In the genomic region with DNA sequence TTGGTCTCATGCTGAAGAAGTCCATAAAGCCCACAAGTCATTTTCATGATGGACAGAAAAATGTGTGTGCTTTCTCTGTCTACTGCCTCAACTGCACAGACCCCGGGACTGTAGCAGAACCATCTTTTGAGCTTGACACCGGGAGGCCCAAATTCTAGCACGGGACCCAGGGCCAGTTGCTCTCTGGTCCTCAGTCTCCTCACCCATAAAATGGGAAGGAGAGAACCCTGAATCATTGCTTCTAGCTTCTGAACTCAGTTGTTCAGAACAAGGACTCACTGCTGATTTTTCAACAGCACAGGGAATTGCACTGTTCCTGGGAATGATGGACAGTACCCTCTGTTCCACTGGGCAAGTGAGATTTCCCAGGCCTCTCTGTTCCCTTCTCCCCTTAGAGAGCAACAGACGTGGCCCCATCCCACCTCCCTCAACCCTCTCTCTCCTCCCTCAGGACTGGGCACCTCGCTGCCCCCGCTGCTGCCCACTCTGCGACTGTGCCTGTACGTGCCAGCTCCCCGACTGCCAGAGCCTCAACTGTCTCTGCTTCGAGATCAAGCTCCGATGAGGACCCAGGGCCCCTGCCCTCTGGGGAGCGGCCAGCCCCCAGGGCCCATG, we compare ENCODE assay signal across 8 cellular contexts. TPM values are rescaled to one million over a fixed set of nuclear protein-coding genes. Genes with fewer than 3 reads are reported as not detected.
DNase-seq lines count a peak whose midpoint lies in the region; FAIRE-seq and TF ChIP-seq lines count a peak whose summit lies in the region.

No MANE protein-coding gene starts in this region.

- peaks cover 31% of the 10 kb centered on the region for H3K79me2 ChIP-seq in Karpas-422 (ENCODE audit: low read length)

- H3K27me3 ChIP-seq in BJ (ENCODE audit: control insufficient read depth, insufficient read depth, low read length) (no peaks in the 10 kb centered on the region), Karpas-422 (ENCODE audit: low read length) (no peaks in the 10 kb centered on the region)

- DNase-seq in BJ (ENCODE audit: low read depth) (no peak), Karpas-422 (no peak), choroid plexus epithelial cell (ENCODE audit: low read depth) (no peak), nephron progenitor cell (no peak), GM12891 (ENCODE audit: insufficient read length, low spot score) (no peak), occipital lobe (lab: John Stamatoyannopoulos, UW) (no peak), GM03348 (ENCODE audit: low spot score) (no peak), DMS153 (lab: John Stamatoyannopoulos, UW) (no peak)

- H3K4me3 ChIP-seq in BJ (ENCODE audit: low read depth, low read length) (peak overlapping the region; percentile 62; the same call in 1 of the 2 replicates), Karpas-422 (ENCODE audit: low read length) (peak overlapping the region; percentile 99), choroid plexus epithelial cell (ENCODE audit: low read depth, low read length) (peak overlapping the region; percentile 100)

- H2AFZ ChIP-seq in Karpas-422 (ENCODE audit: low read length): no peak overlapping the region; the same call in 1 of the 2 replicates

- POLR2A ChIA-PET in BJ (lab: Charles Lee): no interaction called here

- no peaks in the 10 kb centered on the region for H3K9me3 ChIP-seq in Karpas-422 (ENCODE audit: low read length)

- H3K36me3 ChIP-seq in BJ (ENCODE audit: control insufficient read depth, insufficient read depth, low read length): peaks cover 16% of the 10 kb centered on the region
- peaks cover 24% of the 10 kb centered on the region for H3K36me3 ChIP-seq in Karpas-422 (ENCODE audit: insufficient read depth, low read length)

- peak overlapping the region; percentile 95 for H3K27ac ChIP-seq in Karpas-422 (ENCODE audit: low read length)

- peak overlapping the region; percentile 99 for H3K27ac Mint-ChIP-seq in nephron progenitor cell

- peaks cover 24% of the 10 kb centered on the region for H4K20me1 ChIP-seq in Karpas-422 (ENCODE audit: insufficient read depth, low read depth, low read length)

- TF ChIP-seq CTCF in BJ (IDR thresholded peaks at IDR 0.05; ENCODE audit: insufficient read depth, low read depth, low read length): no peak
- no peak for TF ChIP-seq CTCF in choroid plexus epithelial cell (conservative IDR thresholded peaks at IDR 0.05; ENCODE audit: low read depth, low read length)
- no peak for TF ChIP-seq CTCF in nephron progenitor cell (IDR thresholded peaks at IDR 0.05)

- peaks cover 23% of the 10 kb centered on the region for H3K36me3 Mint-ChIP-seq in nephron progenitor cell (ENCODE audit: low read depth)

- no peak for TF ChIP-seq POLR2A in GM12891 (IDR thresholded peaks at IDR 0.05; ENCODE audit: low read depth, low read length)

- CTCF ChIA-PET in BJ (lab: Yijun Ruan, JAX): interaction anchor here (1.3 to 1.7 kb wide), 3 partner anchors 8 to 49 kb away, joined by 4 to 8 read pairs (median 4); a partner anchor contains a TSS

- H3K4me1 Mint-ChIP-seq in nephron progenitor cell: peaks cover 56% of the 10 kb centered on the region

- peaks cover 49% of the 10 kb centered on the region for H3K4me1 ChIP-seq in Karpas-422 (ENCODE audit: low read length)

- H3K9ac ChIP-seq in Karpas-422 (ENCODE audit: low read length): peak overlapping the region; percentile 95

- H3K27me3 Mint-ChIP-seq in nephron progenitor cell (ENCODE audit: low read depth, poor library complexity): no peaks in the 10 kb centered on the region

- no peak for FAIRE-seq in GM12891 (lab: Jason Lieb, UNC)

- peak overlapping the region; percentile 96 for H3K4me3 Mint-ChIP-seq in nephron progenitor cell

- H3K9me2 ChIP-seq in Karpas-422 (replicated peaks; ENCODE audit: insufficient read depth, low read length): no peaks in the 10 kb centered on the region

- no peaks in the 10 kb centered on the region for H3K9me3 Mint-ChIP-seq in nephron progenitor cell

- peak overlapping the region; percentile 85 for H3K4me2 ChIP-seq in Karpas-422 (ENCODE audit: low read depth, low read length, poor library complexity, severe bottlenecking)

TF ChIP-seq in GM12891, 5 proteins besides CTCF, POLR2A, EP300 and RAD21:
- TF ChIP-seq PAX5 (IDR thresholded peaks at IDR 0.05; ENCODE audit: insufficient read depth, low read length, severe bottlenecking) (no peak), POU2F2 (IDR thresholded peaks at IDR 0.05; ENCODE audit: low read depth, low read length) (no peak), TAF1 (IDR thresholded peaks at IDR 0.05; ENCODE audit: low read depth, low read length) (no peak), SPI1 (IDR thresholded peaks at IDR 0.05; ENCODE audit: low read depth, low read length) (no peak)

RNA-seq across cellular contexts. Expression of a gene that starts 2.2 kb away (rescaled TPM):
- 754 and 1,788 TPM in 2 replicates for polyA plus RNA-seq in BJ (2011; rRNA removed)
- polyA minus RNA-seq in BJ (2011; rRNA and poly(A)+ RNA removed): 1,262 and 1,289 TPM in 2 replicates
- 1,486 and 1,797 TPM in 2 replicates for total RNA-seq in Karpas-422 (2014; rRNA removed; shearing (Covaris generic); ENCODE audit: low replicate concordance)
- 1,510 TPM for polyA plus RNA-seq in GM12891 (2012; ENCODE audit: low read depth, missing spikeins)
- 57.4 TPM for total RNA-seq in occipital lobe

RNA-seq across cellular contexts. Expression of a gene that starts 12.4 kb away (rescaled TPM):
- polyA plus RNA-seq in BJ (2011; rRNA removed): 143 and 209 TPM in 2 replicates
- 281 and 476 TPM in 2 replicates for polyA minus RNA-seq in BJ (2011; rRNA and poly(A)+ RNA removed)
- 103 and 154 TPM in 2 replicates for total RNA-seq in Karpas-422 (2014; rRNA removed; shearing (Covaris generic); ENCODE audit: low replicate concordance)
- polyA plus RNA-seq in GM12891 (2012; ENCODE audit: low read depth, missing spikeins): 99.6 TPM
- total RNA-seq in occipital lobe: 81.4 TPM

RNA-seq across cellular contexts. Expression of a gene that starts 28.3 kb away (rescaled TPM):
- 0.04 TPM in 2 replicates for polyA plus RNA-seq in BJ (2011; rRNA removed)
- polyA minus RNA-seq in BJ (2011; rRNA and poly(A)+ RNA removed): 0.14 TPM in 1 of 2 replicates, not detected in the other
- total RNA-seq in Karpas-422 (2014; rRNA removed; shearing (Covaris generic); ENCODE audit: low replicate concordance): 1.8 and 2.1 TPM in 2 replicates
- 0.63 TPM for polyA plus RNA-seq in GM12891 (2012; ENCODE audit: low read depth, missing spikeins)
- total RNA-seq in occipital lobe: 0.16 TPM

RNA-seq across cellular contexts. Expression of a gene that starts 32.3 kb away (rescaled TPM):
- polyA plus RNA-seq in BJ (2011; rRNA removed): 0.06 and 0.13 TPM in 2 replicates
- not detected in 2 replicates for polyA minus RNA-seq in BJ (2011; rRNA and poly(A)+ RNA removed)
- 1.0 TPM in 1 of 2 replicates, not detected in the other for total RNA-seq in Karpas-422 (2014; rRNA removed; shearing (Covaris generic); ENCODE audit: low replicate concordance)
- polyA plus RNA-seq in GM12891 (2012; ENCODE audit: low read depth, missing spikeins): 0.50 TPM
- total RNA-seq in occipital lobe: 12.5 TPM

RNA-seq across cellular contexts. Expression of a gene that starts 32.6 kb away (rescaled TPM):
- 34.6 and 49.1 TPM in 2 replicates for polyA plus RNA-seq in BJ (2011; rRNA removed)
- polyA minus RNA-seq in BJ (2011; rRNA and poly(A)+ RNA removed): 11.3 and 13.7 TPM in 2 replicates
- total RNA-seq in Karpas-422 (2014; rRNA removed; shearing (Covaris generic); ENCODE audit: low replicate concordance): 62.1 and 93.0 TPM in 2 replicates
- polyA plus RNA-seq in GM12891 (2012; ENCODE audit: low read depth, missing spikeins): 24.6 TPM
- 21.1 TPM for total RNA-seq in occipital lobe

Comparison
In these comparisons a context has a peak if more than half of its experiments do, and no peak if none do; other contexts are left out.
1. RNA of a gene that starts 2.2 kb away (total RNA-seq): 1,486 to 1,797 TPM in Karpas-422; 57.4 TPM in occipital lobe (single experiment); every median in the first group is over 10 times any median in the second.
2. Peak in every context shown above with its lines, with median percentiles within 50 percentile points of each other: H3K4me3 ChIP-seq.